In the genomic region with DNA sequence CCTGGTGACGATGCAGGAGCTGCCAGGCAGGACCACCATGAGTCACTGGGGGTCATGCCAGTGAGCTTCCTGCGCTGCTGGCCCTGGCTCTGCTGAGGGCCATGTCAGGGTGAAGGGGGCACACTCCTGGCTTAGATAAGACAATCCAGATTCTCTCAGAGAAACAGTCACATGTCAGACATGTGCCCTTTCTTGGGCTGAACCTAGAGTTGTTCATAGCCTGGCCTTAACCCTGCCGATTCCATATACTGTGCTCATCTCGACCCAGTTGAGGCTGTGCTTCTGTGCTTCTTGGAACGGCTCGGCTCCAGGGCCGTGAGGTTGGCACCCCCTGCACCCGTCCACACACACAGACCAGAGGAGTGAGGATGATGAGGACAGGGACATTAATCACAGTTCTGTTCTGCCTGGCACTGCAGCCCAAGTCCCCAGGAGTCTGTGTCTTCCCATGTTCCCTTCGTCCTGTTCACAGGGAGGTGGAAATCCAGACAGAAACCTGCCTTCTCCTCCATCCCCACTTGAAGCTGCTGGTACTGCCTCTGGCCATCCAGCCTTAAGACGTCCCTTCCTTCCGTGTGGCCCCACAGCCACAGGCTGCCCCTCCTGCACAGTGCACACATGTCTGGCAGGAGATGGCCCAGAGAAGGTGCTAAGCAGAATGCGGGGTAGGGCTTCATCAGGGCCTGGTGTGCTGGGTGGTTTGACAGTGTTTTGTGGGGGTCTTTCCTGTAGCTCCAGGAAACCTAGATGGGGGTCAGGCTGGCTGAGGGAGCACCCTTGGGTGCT, we compare ENCODE assay signal across 12 cellular contexts. TPM values are rescaled to one million over a fixed set of nuclear protein-coding genes. Genes with fewer than 3 reads are reported as not detected.
DNase-seq lines count a peak whose midpoint lies in the region; ATAC-seq, FAIRE-seq and TF ChIP-seq lines count a peak whose summit lies in the region.
"Had no signal": no experiment of that assay in that cellular context is flagged by ENCODE, and none has a peak within 500 bp of the region (broad histone marks: within the 10 kb centered on the region; RNA-seq: fewer than 3 reads in every experiment).

No MANE protein-coding gene starts in this region.

- H3K36me3 ChIP-seq in right atrium auricular region (no peaks in the 10 kb centered on the region), endothelial cell of umbilical vein (ENCODE audit: control insufficient read depth in 2 of 2, extremely low read depth in 1 of 2, insufficient read depth in 2 of 2, low read length in 2 of 2) (peaks cover 0 to 3% of the 10 kb centered on the region in 2 experiments), trophoblast cell (ENCODE audit: control insufficient read depth in 1 of 2, insufficient read depth in 2 of 2, low read length in 2 of 2) (no peaks in the 10 kb centered on the region), aorta (ENCODE audit: control insufficient read depth in 1 of 2, insufficient read depth in 2 of 2, low read length in 1 of 2) (no peaks in the 10 kb centered on the region), brain microvascular endothelial cell (replicated peaks) (no peaks in the 10 kb centered on the region)

- no peak overlapping the region for H2AFZ ChIP-seq in endothelial cell of umbilical vein (ENCODE audit: low read depth, low read length)
- no peak overlapping the region for H2AFZ ChIP-seq in trophoblast cell (ENCODE audit: insufficient read depth, low read length, poor library complexity)

- H3K4me2 ChIP-seq in endothelial cell of umbilical vein (ENCODE audit: insufficient read depth, low read length) (no peak overlapping the region), trophoblast cell (ENCODE audit: low read length) (no peak overlapping the region)

- peak overlapping the region; percentile 91 to 97 for H3K27ac ChIP-seq in right atrium auricular region
- no peak overlapping the region for H3K27ac ChIP-seq in endothelial cell of umbilical vein (ENCODE audit: insufficient read depth, low read depth, low read length)
- H3K27ac ChIP-seq in trophoblast cell (ENCODE audit: low read depth, low read length) = no peak overlapping the region
- H3K27ac ChIP-seq in aorta (ENCODE audit: low read depth in 1 of 2, low read length in 2 of 2) = peak overlapping the region; percentile 83 to 88
- H3K27ac ChIP-seq in brain microvascular endothelial cell = no peak overlapping the region

- no peak for DNase-seq in right atrium auricular region (ENCODE audit: low spot score)
- no peak for DNase-seq in left cardiac atrium
- no peak for DNase-seq in endothelial cell of umbilical vein (ENCODE audit: low read depth, low spot score)
- DNase-seq in trophoblast cell = no peak
- DNase-seq in aorta = no peak
- no peak for DNase-seq in brain microvascular endothelial cell
- DNase-seq in MV-4-11 (lab: John Stamatoyannopoulos, UW) = no peak
- DNase-seq: central memory CD4-positive, alpha-beta T cell; stimulated activated naive CD4-positive, alpha-beta T cell treated with Interleukin-2 at 50 U/mL for 16 hours had no signal

- TF ChIP-seq CTCF in right atrium auricular region (IDR thresholded peaks at IDR 0.05) (no peak), endothelial cell of umbilical vein (IDR thresholded peaks at IDR 0.05; ENCODE audit: extremely low read depth in 1 of 2, insufficient read depth in 1 of 2, low read depth in 1 of 2, low read length in 2 of 2) (no peak), brain microvascular endothelial cell (IDR thresholded peaks at IDR 0.05; ENCODE audit: low read depth, low read length, missing control alignments) (no peak)

- H3K4me1 ChIP-seq in right atrium auricular region = peaks cover 0 to 85% of the 10 kb centered on the region in 2 donors
- peaks cover 63% of the 10 kb centered on the region for H3K4me1 ChIP-seq in endothelial cell of umbilical vein (ENCODE audit: control insufficient read depth, extremely low read depth, insufficient read depth, low read length)
- H3K4me1 ChIP-seq in trophoblast cell (ENCODE audit: control insufficient read depth in 1 of 2, insufficient read depth in 2 of 2, low read length in 2 of 2) = peaks cover 40 to 49% of the 10 kb centered on the region in 2 experiments
- H3K4me1 ChIP-seq in aorta (ENCODE audit: control insufficient read depth in 1 of 2, insufficient read depth in 2 of 2, low read length in 2 of 2) = peaks cover 0 to 13% of the 10 kb centered on the region in 2 donors

- H2BK120ac ChIP-seq in trophoblast cell (ENCODE audit: insufficient read depth, low read length, poor library complexity) = peak overlapping the region; percentile 86

- dilution Hi-C loops in endothelial cell of umbilical vein (cut with MboI; ENCODE audit: extremely low pct_ligation_motif_present, low sequenced_read_pairs) = no loop called here

- no peak overlapping the region for H3K18ac ChIP-seq in trophoblast cell (ENCODE audit: low read length)

- H3K23ac ChIP-seq in trophoblast cell (ENCODE audit: low read length) = no peak overlapping the region

- WGBS in trophoblast cell (ENCODE audit: extremely low coverage, insufficient coverage, insufficient read length) = no CpG with 5 or more reads among the region's 12 CpGs
- 7 to 17% methylated on average over 12 of the region's 12 CpGs for WGBS in aorta, 2 donors

- H2BK12ac ChIP-seq in trophoblast cell (ENCODE audit: low read length) = peak overlapping the region; percentile 42

- H3K4me3 ChIP-seq in right atrium auricular region (no peak overlapping the region), endothelial cell of umbilical vein (replicated peaks in 1 of 3; ENCODE audit: insufficient read depth in 1 of 3, low read depth in 1 of 3, low read length in 3 of 3) (no peak overlapping the region), trophoblast cell (ENCODE audit: low read depth, low read length) (no peak overlapping the region), aorta (ENCODE audit: low read length in 2 of 2) (no peak overlapping the region), brain microvascular endothelial cell (ENCODE audit: low read depth, low read length) (no peak overlapping the region)

- no peak overlapping the region for H3K9ac ChIP-seq in endothelial cell of umbilical vein (replicated peaks; ENCODE audit: extremely low read depth, insufficient read depth, low read length)
- H3K9ac ChIP-seq in trophoblast cell (ENCODE audit: low read length) = no peak overlapping the region

- POLR2A ChIA-PET in endothelial cell of umbilical vein (lab: Charles Lee) = no interaction called here

- H3K27me3 ChIP-seq in right atrium auricular region = no peaks in the 10 kb centered on the region
- no peaks in the 10 kb centered on the region for H3K27me3 ChIP-seq in endothelial cell of umbilical vein (ENCODE audit: control insufficient read depth in 2 of 2, insufficient read depth in 2 of 2, low read length in 2 of 2)
- H3K27me3 ChIP-seq in trophoblast cell (ENCODE audit: insufficient read depth, low read length) = peaks cover 36% of the 10 kb centered on the region
- no peaks in the 10 kb centered on the region for H3K27me3 ChIP-seq in aorta (ENCODE audit: control insufficient read depth in 1 of 2, insufficient read depth in 2 of 2, low read length in 1 of 2)
- H3K27me3 ChIP-seq in brain microvascular endothelial cell (replicated peaks) = no peaks in the 10 kb centered on the region

- H4K91ac ChIP-seq in trophoblast cell (ENCODE audit: low read depth, low read length) = peak overlapping the region; percentile 45

- no peaks in the 10 kb centered on the region for H4K20me1 ChIP-seq in endothelial cell of umbilical vein (replicated peaks; ENCODE audit: control insufficient read depth, extremely low read depth, insufficient read depth, low read length)

- H3K79me2 ChIP-seq in endothelial cell of umbilical vein (ENCODE audit: control insufficient read depth, insufficient read depth, low read length) (no peaks in the 10 kb centered on the region), trophoblast cell (ENCODE audit: control insufficient read depth, insufficient read depth, low read length, poor library complexity) (peaks cover 2% of the 10 kb centered on the region)

- no peak overlapping the region for H2BK5ac ChIP-seq in trophoblast cell (ENCODE audit: low read depth, low read length, poor library complexity)

- ATAC-seq in left cardiac atrium (no peak), aorta (ENCODE audit: low FRiP score) (no peak), HG03280 (IDR thresholded peaks at IDR 0.05; ENCODE audit: unreplicated experiment) (no peak)

- no peak overlapping the region for H4K12ac ChIP-seq in trophoblast cell (ENCODE audit: low read depth, low read length)

- intact Hi-C loops in left cardiac atrium (cut with DNase I) = loop anchor here in 1 of 2 donors (10.0 kb wide), 1 partner anchor 802 kb away; no protein-coding TSS in a partner anchor
- intact Hi-C loops in endothelial cell of umbilical vein (cut with micrococcal nuclease) = loop anchor here (5.0 kb wide), 1 partner anchor 40 kb away; no protein-coding TSS in a partner anchor
- intact Hi-C loops in aorta (cut with DNase I) = no loop called here

- H3K9me1 ChIP-seq in endothelial cell of umbilical vein (replicated peaks; ENCODE audit: control insufficient read depth, extremely low read depth, insufficient read depth, low read length) = no peaks in the 10 kb centered on the region

- CTCF ChIA-PET in endothelial cell of umbilical vein (lab: Charles Lee) = interaction anchor here (1.2 to 15.7 kb wide), 4 partner anchors 8 to 75 kb away, joined by 3 to 463 read pairs (median 42); no protein-coding TSS in a partner anchor

- H2AK5ac ChIP-seq in trophoblast cell (ENCODE audit: low read length) = peak overlapping the region; percentile 27

- H3K79me1 ChIP-seq in trophoblast cell (ENCODE audit: low read length) = peaks cover 24% of the 10 kb centered on the region

- H3K4ac ChIP-seq in trophoblast cell (ENCODE audit: low read depth, low read length) = no peak overlapping the region

- TF ChIP-seq POLR2A in endothelial cell of umbilical vein (IDR thresholded peaks at IDR 0.05; ENCODE audit: low read depth, low read length) = no peak

- peak overlapping the region; percentile 14 for H3K14ac ChIP-seq in trophoblast cell (ENCODE audit: low read length)

- BruUV-seq in endothelial cell of umbilical vein (replicated peaks; lab: Mats Ljungman, UMichigan) = no TSS peak

- no peak overlapping the region for H4K8ac ChIP-seq in trophoblast cell (ENCODE audit: low read depth, low read length)

- in situ Hi-C loops in brain microvascular endothelial cell (cut with HindIII; ENCODE audit: low pct_ligation_motif_present, low sequenced_read_pairs) = no loop called here

- peak; percentile 43 for FAIRE-seq in endothelial cell of umbilical vein (lab: Jason Lieb, UNC)
- FAIRE-seq: GM18507 had no signal

- H3K9me3 ChIP-seq in right atrium auricular region (no peaks in the 10 kb centered on the region), endothelial cell of umbilical vein (replicated peaks; ENCODE audit: control insufficient read depth, insufficient read depth, low read length) (no peaks in the 10 kb centered on the region), trophoblast cell (ENCODE audit: insufficient read depth, low read depth, low read length) (no peaks in the 10 kb centered on the region), aorta (ENCODE audit: control insufficient read depth, low read length) (no peaks in the 10 kb centered on the region)

RNA-seq across cellular contexts. Expression of gene LYL1, which starts 50.0 kb away (rescaled TPM):
- total RNA-seq in right atrium auricular region = 10 to 100 TPM; 10.2 to 15.3 TPM
- 1 to 10 TPM; 7.5 to 9.0 TPM for total RNA-seq in left cardiac atrium
- 74.4 and 91.5 TPM in 2 replicates for total RNA-seq in endothelial cell of umbilical vein
- 87.3 and 141 TPM in 2 replicates for polyA plus RNA-seq in endothelial cell of umbilical vein
- 40.8 and 60.9 TPM in 2 replicates for polyA plus RNA-seq in endothelial cell of umbilical vein (2011; cell fraction: cytosol; rRNA removed)
- 42.5 and 44.4 TPM in 2 replicates for polyA plus RNA-seq in endothelial cell of umbilical vein (2011; cell fraction: nucleus; rRNA removed)
- 47.3 and 75.1 TPM in 2 replicates for polyA plus RNA-seq in endothelial cell of umbilical vein (2012)
- polyA minus RNA-seq in endothelial cell of umbilical vein = 16.2 and 18.2 TPM in 2 replicates
- polyA minus RNA-seq in endothelial cell of umbilical vein (2011; cell fraction: cytosol; rRNA and poly(A)+ RNA removed) = not detected
- 9.0 and 18.8 TPM in 2 replicates for polyA minus RNA-seq in endothelial cell of umbilical vein (2011; cell fraction: nucleus; rRNA and poly(A)+ RNA removed)
- polyA plus RNA-seq in trophoblast cell (2013) = 0.10 and 0.16 TPM in 2 replicates
- total RNA-seq in aorta = 10 to 100 TPM in 1 of 2 donors, 1 to 10 TPM in 1; 8.7 to 28.6 TPM
- polyA plus RNA-seq in aorta = 1 to 10 TPM; 7.3 to 9.3 TPM
- total RNA-seq: LHCN-M2 had no signal

RNA-seq across cellular contexts. Expression of gene NFIX, which starts 57.4 kb away (rescaled TPM):
- total RNA-seq in right atrium auricular region = 10 to 100 TPM; 56.5 to 69.8 TPM
- 100 to 1,000 TPM; 117 to 133 TPM for total RNA-seq in left cardiac atrium
- total RNA-seq in endothelial cell of umbilical vein = 18.7 and 37.7 TPM in 2 replicates
- polyA plus RNA-seq in endothelial cell of umbilical vein = 8.7 and 9.8 TPM in 2 replicates
- polyA plus RNA-seq in endothelial cell of umbilical vein (2011; cell fraction: cytosol; rRNA removed) = 11.9 and 12.6 TPM in 2 replicates
- polyA plus RNA-seq in endothelial cell of umbilical vein (2011; cell fraction: nucleus; rRNA removed) = 8.6 and 11.6 TPM in 2 replicates
- polyA plus RNA-seq in endothelial cell of umbilical vein (2012) = 22.4 and 30.5 TPM in 2 replicates
- 7.3 and 7.7 TPM in 2 replicates for polyA minus RNA-seq in endothelial cell of umbilical vein
- polyA minus RNA-seq in endothelial cell of umbilical vein (2011; cell fraction: cytosol; rRNA and poly(A)+ RNA removed) = 1.3 TPM
- polyA minus RNA-seq in endothelial cell of umbilical vein (2011; cell fraction: nucleus; rRNA and poly(A)+ RNA removed) = 5.5 and 7.2 TPM in 2 replicates
- polyA plus RNA-seq in trophoblast cell (2013) = 0.03 and 0.04 TPM in 2 replicates
- 100 to 1,000 TPM; 184 to 327 TPM for total RNA-seq in aorta
- polyA plus RNA-seq in aorta = 10 to 100 TPM; 45.5 to 49.8 TPM

Comparison
In these comparisons a context has a peak if more than half of its experiments do, and no peak if none do; other contexts are left out.
1. H3K27ac ChIP-seq: peak in right atrium auricular region (2 of 2) and aorta (2 of 2); none in endothelial cell of umbilical vein (single experiment), trophoblast cell (single experiment) and brain microvascular endothelial cell (single experiment).